ENCODE assay signal across 11 cellular contexts in genomic region chr17:82301300-82301915, GRCh38. TPM values are rescaled to one million over a fixed set of nuclear protein-coding genes. Genes with fewer than 3 reads are reported as not detected.
DNase-seq lines count a peak whose midpoint lies in the region; ATAC-seq, FAIRE-seq and TF ChIP-seq lines count a peak whose summit lies in the region.
"Had no signal": no experiment of that assay in that cellular context is flagged by ENCODE, and none has a peak within 500 bp of the region (broad histone marks: within the 10 kb centered on the region; RNA-seq: fewer than 3 reads in every experiment).

No MANE protein-coding gene starts in this region.

- peak overlapping the region; percentile 85 for H3K4me3 Mint-ChIP-seq in activated T-helper 17 cell treated with anti-CD3 and anti-CD28 coated beads, Interleukin-2, amount 50 U/mL, for 72 hours
- H3K4me3 Mint-ChIP-seq in naive thymus-derived CD8-positive, alpha-beta T cell, result peak overlapping the region; percentile 36 to 98 (median 82)

- no peaks in the 10 kb centered on the region; the same call in 1 of the 2 replicates for H3K27me3 ChIP-seq in BLaER1
- no peaks in the 10 kb centered on the region for H3K27me3 ChIP-seq in gastrocnemius medialis

- H3K27ac ChIP-seq in BLaER1 (peak overlapping the region; percentile 74), HEK293 (ENCODE audit: extremely low read depth, low read depth, low read length) (no peak overlapping the region), gastrocnemius medialis (no peak overlapping the region)

- ATAC-seq in activated T-helper 17 cell treated with anti-CD3 and anti-CD28 coated beads, Interleukin-2, amount 50 U/mL, for 72 hours (replicated peaks), result no peak
- ATAC-seq in naive thymus-derived CD8-positive, alpha-beta T cell, result no peak
- ATAC-seq in GM21825 (IDR thresholded peaks at IDR 0.05; ENCODE audit: unreplicated experiment), result no peak
- ATAC-seq in GM21390 (IDR thresholded peaks at IDR 0.05; ENCODE audit: unreplicated experiment), result no peak
- ATAC-seq in gastrocnemius medialis, result no peak

- peak in 1 of 10 donors; percentile 55 for DNase-seq in naive thymus-derived CD8-positive, alpha-beta T cell
- DNase-seq in H54 (ENCODE audit: insufficient read length, low spot score), result no peak
- no peak for DNase-seq in gastrocnemius medialis
- DNase-seq: cerebellar nuclear complex had no signal

- H3K4me2 ChIP-seq in BLaER1, result peak overlapping the region; percentile 98

- peaks cover 37% of the 10 kb centered on the region for H3K36me3 Mint-ChIP-seq in activated T-helper 17 cell treated with anti-CD3 and anti-CD28 coated beads, Interleukin-2, amount 50 U/mL, for 72 hours (ENCODE audit: low read depth)
- no peaks in the 10 kb centered on the region for H3K36me3 Mint-ChIP-seq in naive thymus-derived CD8-positive, alpha-beta T cell

- TF ChIP-seq CTCF in HEK293 (tag by site-specific recombination; IDR thresholded peaks at IDR 0.05) (no peak), gastrocnemius medialis (IDR thresholded peaks at IDR 0.05 in 4 of 5, conservative IDR thresholded peaks at IDR 0.05 in 1 of 5) (no peak)

- H3K9me3 ChIP-seq in BLaER1 (no peaks in the 10 kb centered on the region), HEK293 (ENCODE audit: control insufficient read depth, insufficient read depth, low read depth, low read length) (no peaks in the 10 kb centered on the region), gastrocnemius medialis (no peaks in the 10 kb centered on the region)

- H3K4me3 ChIP-seq in BLaER1, result peak overlapping the region; percentile 13; the same call in 1 of the 2 replicates
- H3K4me3 ChIP-seq in HEK293 (ENCODE audit: low read depth, low read length), result no peak overlapping the region
- no peak overlapping the region for H3K4me3 ChIP-seq in gastrocnemius medialis

- H3K27ac Mint-ChIP-seq in activated T-helper 17 cell treated with anti-CD3 and anti-CD28 coated beads, Interleukin-2, amount 50 U/mL, for 72 hours, result peak overlapping the region; percentile 100
- peak overlapping the region; percentile 81 to 100 (median 100) for H3K27ac Mint-ChIP-seq in naive thymus-derived CD8-positive, alpha-beta T cell
- H3K27ac Mint-ChIP-seq: progenitor cell of endocrine pancreas had no signal

- peaks cover 26% of the 10 kb centered on the region; the same call in 1 of the 2 replicates for H4K20me1 ChIP-seq in BLaER1

- POLR2A ChIA-PET in HEK293 (lab: Yijun Ruan, JAX), result interaction anchor here (1.5 to 1.9 kb wide), 2 partner anchors 9 to 32 kb away, joined by 3 to 7 read pairs; no protein-coding TSS in a partner anchor
- POLR2A ChIA-PET in naive thymus-derived CD8-positive, alpha-beta T cell (lab: Charles Lee), result interaction anchor here (0.7 to 12.7 kb wide), 7 partner anchors 9 to 261 kb away, joined by 3 to 344 read pairs (median 10); partner anchors contain the start of gene CD7

- H3K9me3 Mint-ChIP-seq in activated T-helper 17 cell treated with anti-CD3 and anti-CD28 coated beads, Interleukin-2, amount 50 U/mL, for 72 hours, result no peaks in the 10 kb centered on the region
- H3K9me3 Mint-ChIP-seq in naive thymus-derived CD8-positive, alpha-beta T cell, result no peaks in the 10 kb centered on the region

- H3K36me3 ChIP-seq in BLaER1, result no peaks in the 10 kb centered on the region
- no peaks in the 10 kb centered on the region for H3K36me3 ChIP-seq in HEK293 (ENCODE audit: control insufficient read depth in 2 of 2, insufficient read depth in 1 of 2, low read length in 2 of 2)
- no peaks in the 10 kb centered on the region for H3K36me3 ChIP-seq in gastrocnemius medialis

- CTCF ChIA-PET in HEK293 (lab: Yijun Ruan, JAX), result interaction anchor here (0.9 to 2.3 kb wide), 8 partner anchors 9 to 66 kb away, joined by 3 to 11 read pairs (median 4); no protein-coding TSS in a partner anchor

- no peaks in the 10 kb centered on the region for H3K27me3 Mint-ChIP-seq in activated T-helper 17 cell treated with anti-CD3 and anti-CD28 coated beads, Interleukin-2, amount 50 U/mL, for 72 hours
- no peaks in the 10 kb centered on the region for H3K27me3 Mint-ChIP-seq in naive thymus-derived CD8-positive, alpha-beta T cell

- TF ChIP-seq POLR2A in H54 (IDR thresholded peaks at IDR 0.05; ENCODE audit: low read depth, low read length), result no peak
- TF ChIP-seq POLR2A in gastrocnemius medialis (IDR thresholded peaks at IDR 0.05), result no peak

- H3K4me1 ChIP-seq in BLaER1, result peaks cover 97% of the 10 kb centered on the region
- H3K4me1 ChIP-seq in HEK293 (ENCODE audit: control insufficient read depth, insufficient read depth, low read length), result peaks cover 13% of the 10 kb centered on the region
- H3K4me1 ChIP-seq in gastrocnemius medialis, result peaks cover 15 to 26% of the 10 kb centered on the region in 2 donors

- H3K9ac ChIP-seq in BLaER1, result peak overlapping the region; percentile 63

- FAIRE-seq in H54 (lab: Jason Lieb, UNC), result no peak

- intact Hi-C loops in gastrocnemius medialis (cut with DNase I; ENCODE audit: low total_unique reads), result loop anchor here (1.0 kb wide), 1 partner anchor 20 kb away; no protein-coding TSS in a partner anchor

- H3K4me1 Mint-ChIP-seq in activated T-helper 17 cell treated with anti-CD3 and anti-CD28 coated beads, Interleukin-2, amount 50 U/mL, for 72 hours, result peaks cover 21% of the 10 kb centered on the region
- peaks cover 44 to 99% (median 88%) of the 10 kb centered on the region in 4 donors for H3K4me1 Mint-ChIP-seq in naive thymus-derived CD8-positive, alpha-beta T cell

- in situ Hi-C loops in gastrocnemius medialis (cut with MboI; ENCODE audit: low sequenced_read_pairs in 4 of 4), result no loop called here

TF ChIP-seq in HEK293, 187 proteins besides CTCF, POLR2A, EP300 and RAD21 (continues in another document):
- TF ChIP-seq, protein P1, sequence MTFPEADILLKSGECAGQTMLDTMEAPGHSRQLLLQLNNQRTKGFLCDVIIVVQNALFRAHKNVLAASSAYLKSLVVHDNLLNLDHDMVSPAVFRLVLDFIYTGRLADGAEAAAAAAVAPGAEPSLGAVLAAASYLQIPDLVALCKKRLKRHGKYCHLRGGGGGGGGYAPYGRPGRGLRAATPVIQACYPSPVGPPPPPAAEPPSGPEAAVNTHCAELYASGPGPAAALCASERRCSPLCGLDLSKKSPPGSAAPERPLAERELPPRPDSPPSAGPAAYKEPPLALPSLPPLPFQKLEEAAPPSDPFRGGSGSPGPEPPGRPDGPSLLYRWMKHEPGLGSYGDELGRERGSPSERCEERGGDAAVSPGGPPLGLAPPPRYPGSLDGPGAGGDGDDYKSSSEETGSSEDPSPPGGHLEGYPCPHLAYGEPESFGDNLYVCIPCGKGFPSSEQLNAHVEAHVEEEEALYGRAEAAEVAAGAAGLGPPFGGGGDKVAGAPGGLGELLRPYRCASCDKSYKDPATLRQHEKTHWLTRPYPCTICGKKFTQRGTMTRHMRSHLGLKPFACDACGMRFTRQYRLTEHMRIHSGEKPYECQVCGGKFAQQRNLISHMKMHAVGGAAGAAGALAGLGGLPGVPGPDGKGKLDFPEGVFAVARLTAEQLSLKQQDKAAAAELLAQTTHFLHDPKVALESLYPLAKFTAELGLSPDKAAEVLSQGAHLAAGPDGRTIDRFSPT (tag by site-specific recombination; IDR thresholded peaks at IDR 0.05), result peak; percentile 89
- TF ChIP-seq, protein P2, sequence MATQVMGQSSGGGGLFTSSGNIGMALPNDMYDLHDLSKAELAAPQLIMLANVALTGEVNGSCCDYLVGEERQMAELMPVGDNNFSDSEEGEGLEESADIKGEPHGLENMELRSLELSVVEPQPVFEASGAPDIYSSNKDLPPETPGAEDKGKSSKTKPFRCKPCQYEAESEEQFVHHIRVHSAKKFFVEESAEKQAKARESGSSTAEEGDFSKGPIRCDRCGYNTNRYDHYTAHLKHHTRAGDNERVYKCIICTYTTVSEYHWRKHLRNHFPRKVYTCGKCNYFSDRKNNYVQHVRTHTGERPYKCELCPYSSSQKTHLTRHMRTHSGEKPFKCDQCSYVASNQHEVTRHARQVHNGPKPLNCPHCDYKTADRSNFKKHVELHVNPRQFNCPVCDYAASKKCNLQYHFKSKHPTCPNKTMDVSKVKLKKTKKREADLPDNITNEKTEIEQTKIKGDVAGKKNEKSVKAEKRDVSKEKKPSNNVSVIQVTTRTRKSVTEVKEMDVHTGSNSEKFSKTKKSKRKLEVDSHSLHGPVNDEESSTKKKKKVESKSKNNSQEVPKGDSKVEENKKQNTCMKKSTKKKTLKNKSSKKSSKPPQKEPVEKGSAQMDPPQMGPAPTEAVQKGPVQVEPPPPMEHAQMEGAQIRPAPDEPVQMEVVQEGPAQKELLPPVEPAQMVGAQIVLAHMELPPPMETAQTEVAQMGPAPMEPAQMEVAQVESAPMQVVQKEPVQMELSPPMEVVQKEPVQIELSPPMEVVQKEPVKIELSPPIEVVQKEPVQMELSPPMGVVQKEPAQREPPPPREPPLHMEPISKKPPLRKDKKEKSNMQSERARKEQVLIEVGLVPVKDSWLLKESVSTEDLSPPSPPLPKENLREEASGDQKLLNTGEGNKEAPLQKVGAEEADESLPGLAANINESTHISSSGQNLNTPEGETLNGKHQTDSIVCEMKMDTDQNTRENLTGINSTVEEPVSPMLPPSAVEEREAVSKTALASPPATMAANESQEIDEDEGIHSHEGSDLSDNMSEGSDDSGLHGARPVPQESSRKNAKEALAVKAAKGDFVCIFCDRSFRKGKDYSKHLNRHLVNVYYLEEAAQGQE (tag by site-specific recombination; IDR thresholded peaks at IDR 0.05), result no peak

RNA-seq across cellular contexts. Expression of gene CD7, which starts 16.0 kb away (rescaled TPM):
- total RNA-seq in activated T-helper 17 cell treated with anti-CD3 and anti-CD28 coated beads, Interleukin-2, amount 50 U/mL, for 72 hours, result 100 to 1,000 TPM; 193 to 378 TPM
- total RNA-seq in naive thymus-derived CD8-positive, alpha-beta T cell, result 10 to 100 TPM; 66.9 to 67.8 TPM
- polyA plus RNA-seq in naive thymus-derived CD8-positive, alpha-beta T cell, result 100 to 1,000 TPM; 166 to 233 (median 205) TPM
- 1 to 10 TPM in 1 of 4 donors, not detected in 3; 1.7 TPM for total RNA-seq in gastrocnemius medialis

RNA-seq across cellular contexts. Expression of gene CSNK1D, which starts 27.9 kb away (rescaled TPM):
- 100 to 1,000 TPM; 140 to 142 TPM for total RNA-seq in activated T-helper 17 cell treated with anti-CD3 and anti-CD28 coated beads, Interleukin-2, amount 50 U/mL, for 72 hours
- 100 to 1,000 TPM; 184 to 201 TPM for total RNA-seq in naive thymus-derived CD8-positive, alpha-beta T cell
- polyA plus RNA-seq in naive thymus-derived CD8-positive, alpha-beta T cell, result 10 to 100 TPM; 47.6 to 72.1 (median 48.6) TPM
- total RNA-seq in gastrocnemius medialis, result 10 to 100 TPM; 34.0 to 55.2 (median 47.3) TPM

RNA-seq across cellular contexts. Expression of gene SECTM1, which starts 32.2 kb away (rescaled TPM):
- total RNA-seq in activated T-helper 17 cell treated with anti-CD3 and anti-CD28 coated beads, Interleukin-2, amount 50 U/mL, for 72 hours, result 10 to 100 TPM; 16.4 to 22.3 TPM
- under 1 TPM in 1 of 2 experiments, not detected in 1; 0.18 TPM for total RNA-seq in naive thymus-derived CD8-positive, alpha-beta T cell
- polyA plus RNA-seq in naive thymus-derived CD8-positive, alpha-beta T cell, result 1 to 10 TPM in 1 of 3 donors, not detected in 2; 1.2 TPM
- total RNA-seq in gastrocnemius medialis, result 1 to 10 TPM; 3.3 to 9.5 (median 5.6) TPM
- total RNA-seq: progenitor cell of endocrine pancreas had no signal

RNA-seq across cellular contexts. Expression of gene TEX19, which starts 57.6 kb away (rescaled TPM):
- total RNA-seq in activated T-helper 17 cell treated with anti-CD3 and anti-CD28 coated beads, Interleukin-2, amount 50 U/mL, for 72 hours, result under 1 TPM in 1 of 2 donors, not detected in 1; 0.28 TPM
- not detected for total RNA-seq in naive thymus-derived CD8-positive, alpha-beta T cell
- not detected for polyA plus RNA-seq in naive thymus-derived CD8-positive, alpha-beta T cell
- total RNA-seq in gastrocnemius medialis, result under 1 TPM in 1 of 4 donors, not detected in 3; 0.40 TPM
- total RNA-seq: esophagus mucosa, progenitor cell of endocrine pancreas had no signal

Comparison
In these comparisons a context has a peak if more than half of its experiments do, and no peak if none do; other contexts are left out.
1. RNA of gene CD7, which starts 16.0 kb away (total RNA-seq): 193 to 378 TPM in activated T-helper 17 cell treated with anti-CD3 and anti-CD28 coated beads, Interleukin-2, amount 50 U/mL, for 72 hours and 66.9 to 67.8 TPM in naive thymus-derived CD8-positive, alpha-beta T cell; 1.7 TPM in gastrocnemius medialis; every median in the first group is over 10 times any median in the second.